In the genomic region with DNA sequence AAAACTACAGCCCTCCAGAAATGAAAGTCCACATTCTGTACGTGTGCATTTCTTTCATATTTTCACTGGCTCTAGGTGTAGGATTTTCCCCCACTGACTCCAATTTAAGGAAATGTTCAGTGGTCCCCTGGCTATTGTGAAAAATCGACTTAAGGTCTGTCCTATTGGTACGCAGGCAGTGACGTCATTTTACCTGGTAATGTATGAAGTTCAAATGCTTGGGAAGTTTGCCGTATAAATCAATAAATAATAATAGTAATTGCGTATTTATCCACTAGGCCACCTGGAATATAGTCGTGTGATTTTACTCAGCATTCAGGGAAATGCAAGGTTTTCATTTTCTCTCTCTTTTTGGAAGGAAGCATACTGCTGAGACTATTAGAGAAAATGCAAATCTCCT, we compare ENCODE assay signal across 14 cellular contexts.
DNase-seq lines count a peak whose midpoint lies in the region; ATAC-seq, FAIRE-seq and TF ChIP-seq lines count a peak whose summit lies in the region.
"Had no signal": no experiment of that assay in that cellular context is flagged by ENCODE, and none has a peak within 500 bp of the region (broad histone marks: within the 10 kb centered on the region; RNA-seq: fewer than 3 reads in every experiment).

No MANE protein-coding gene starts in this region.

- ATAC-seq in HepG2 = no peak
- no peak for ATAC-seq in right lobe of liver
- no peak for ATAC-seq in HG03469 (IDR thresholded peaks at IDR 0.05; ENCODE audit: unreplicated experiment)
- ATAC-seq: CD8-positive, alpha-beta T cell; GM12878 had no signal

- H3K56ac ChIP-seq in H1 (replicated peaks; ENCODE audit: insufficient read length, low read depth, low read length) = no peak overlapping the region

- DNase-seq in DMS53 (lab: John Stamatoyannopoulos, UW) = peak; percentile 24
- DNase-seq in DMS53 treated with DMSO at 0.1 percent for 48 hours (lab: John Stamatoyannopoulos, UW; ENCODE audit: unreplicated experiment) = no peak
- DNase-seq in HepG2 (ENCODE audit: low spot score) = no peak
- DNase-seq in right lobe of liver = no peak
- DNase-seq in H1 (ENCODE audit: low read depth in 1 of 2, low spot score in 2 of 2) = no peak
- no peak for DNase-seq in cerebellar cortex (ENCODE audit: low spot score)
- DNase-seq in SK-N-DZ (ENCODE audit: low spot score) = no peak
- DNase-seq: CD8-positive, alpha-beta T cell; H9 had no signal

- H2AFZ ChIP-seq in HepG2 (ENCODE audit: low read length) (no peak overlapping the region), H1 (ENCODE audit: low read length) (peak overlapping the region; percentile 54; the same call in 1 of the 2 replicates)

- no TSS peak for BruUV-seq in HepG2 (replicated peaks; lab: Mats Ljungman, UMichigan)

- CTCF ChIA-PET in HepG2 (lab: Yijun Ruan, JAX; ENCODE audit: low intra/inter-chr PET ratio, low total read pairs) = no interaction called here
- CTCF ChIA-PET in H1 (lab: Charles Lee; ENCODE audit: partially characterized antibody) = no interaction called here

- H2BK5ac ChIP-seq in H1 (ENCODE audit: low read depth, low read length) = no peak overlapping the region

- H3K27me3 ChIP-seq in HepG2 (ENCODE audit: control insufficient read depth in 1 of 2, insufficient read depth in 2 of 2, low read length in 2 of 2) (peaks cover 0 to 1% of the 10 kb centered on the region in 2 experiments; a peak in 1 of 5 replicates), right lobe of liver (no peaks in the 10 kb centered on the region), H1 (replicated peaks in 1 of 4; ENCODE audit: control insufficient read depth in 3 of 4, extremely low read depth in 1 of 4, insufficient read depth in 3 of 4, low read length in 3 of 4) (no peaks in the 10 kb centered on the region; a peak in 1 of 7 replicates)

- no peak overlapping the region for H2AK5ac ChIP-seq in H1 (ENCODE audit: low read depth, low read length)

- H3K4me1 ChIP-seq in HepG2 (ENCODE audit: insufficient read depth, low read length) (no peaks in the 10 kb centered on the region), right lobe of liver (no peaks in the 10 kb centered on the region), H1 (replicated peaks in 1 of 4; ENCODE audit: control insufficient read depth in 3 of 4, insufficient read depth in 4 of 4, low read length in 3 of 4) (peaks cover 0 to 7% (median 3%) of the 10 kb centered on the region in 4 experiments; a peak in 3 of 7 replicates)

- WGBS in HepG2 (ENCODE audit: low lambda C conversion rate) = 2% methylated on average over 7 of the region's 7 CpGs
- WGBS in right lobe of liver (ENCODE audit: insufficient coverage, low coverage, low lambda C conversion rate, missing lambda C conversion rate) = 46% methylated on average over 7 of the region's 7 CpGs
- WGBS in H1 (ENCODE audit: extremely low coverage in 1 of 2, insufficient coverage in 1 of 2, insufficient read length in 1 of 2, insufficient replicate concordance in 2 of 2, low coverage in 1 of 2, low lambda C conversion rate in 2 of 2, missing lambda C conversion rate in 1 of 2), 2 experiments = 67% methylated on average over 7 of the region's 7 CpGs; no CpG with 5 or more reads in 1 of the 2 experiments

- no peaks in the 10 kb centered on the region for H4K20me1 ChIP-seq in HepG2 (ENCODE audit: insufficient read depth, low read length)
- H4K20me1 ChIP-seq in H1 (replicated peaks in 1 of 2; ENCODE audit: control insufficient read depth in 1 of 2, insufficient read depth in 2 of 2, low read length in 2 of 2) = no peaks in the 10 kb centered on the region

- H3K9ac ChIP-seq in HepG2 (ENCODE audit: insufficient read depth, low read depth, low read length) (no peak overlapping the region), H1 (replicated peaks in 1 of 4; ENCODE audit: extremely low read depth in 1 of 4, low read depth in 3 of 4, low read length in 3 of 4) (no peak overlapping the region)

- H3K27ac ChIP-seq in HepG2 (ENCODE audit: extremely low read length, insufficient read depth, low read length) = no peak overlapping the region
- no peak overlapping the region for H3K27ac ChIP-seq in right lobe of liver
- no peak overlapping the region for H3K27ac ChIP-seq in H1 (ENCODE audit: low read depth, low read length)
- H3K27ac ChIP-seq: 22Rv1 had no signal

- no peaks in the 10 kb centered on the region for H3K23me2 ChIP-seq in H1 (ENCODE audit: low read depth, low read length)

- no peak overlapping the region for H2BK120ac ChIP-seq in H1 (replicated peaks; ENCODE audit: low read depth, low read length)

- no peak for TF ChIP-seq POLR2A in HepG2 (IDR thresholded peaks at IDR 0.05; ENCODE audit: insufficient read depth in 1 of 2, low read depth in 2 of 2, low read length in 2 of 2)
- TF ChIP-seq POLR2A in right lobe of liver (IDR thresholded peaks at IDR 0.05) = no peak
- no peak for TF ChIP-seq POLR2A in H1 (IDR thresholded peaks at IDR 0.05; ENCODE audit: control extremely low read depth in 1 of 2, low read depth in 2 of 2, low read length in 2 of 2)

- H3K18ac ChIP-seq in H1 (ENCODE audit: extremely low read depth, low read length) = no peak overlapping the region

- in situ Hi-C loops in HepG2 (cut with HindIII; ENCODE audit: extremely low pct_ligation_motif_present, low pct_unique_long_range_greater_than_20kb) = no loop called here

- H3K4me3 ChIP-seq in HepG2 (replicated peaks in 1 of 3; ENCODE audit: insufficient read depth in 1 of 3, low read depth in 2 of 3, low read length in 3 of 3) (no peak overlapping the region), right lobe of liver (no peak overlapping the region), H1 (ENCODE audit: extremely low read depth in 1 of 4, insufficient read depth in 2 of 4, low read depth in 3 of 4, low read length in 4 of 4) (no peak overlapping the region)
- H3K4me3 ChIP-seq: GM12878 had no signal

- H3K79me1 ChIP-seq in H1 (ENCODE audit: low read depth, low read length) = no peaks in the 10 kb centered on the region

- H3K36me3 ChIP-seq in HepG2 (replicated peaks in 1 of 2; ENCODE audit: control insufficient read depth in 1 of 2, insufficient read depth in 2 of 2, low read length in 2 of 2) (no peaks in the 10 kb centered on the region), right lobe of liver (no peaks in the 10 kb centered on the region), H1 (ENCODE audit: control insufficient read depth in 2 of 4, insufficient read depth in 4 of 4, low read length in 3 of 4) (no peaks in the 10 kb centered on the region)

- no peak overlapping the region for H2BK20ac ChIP-seq in H1 (ENCODE audit: low read length)

- no peak overlapping the region for H2BK15ac ChIP-seq in H1 (ENCODE audit: low read length)

- no peak overlapping the region for H3K4me2 ChIP-seq in HepG2 (ENCODE audit: low read depth, low read length)
- H3K4me2 ChIP-seq in H1 (ENCODE audit: insufficient read depth in 1 of 2, low read depth in 2 of 2, low read length in 2 of 2) = peak overlapping the region in 1 of 2 experiments; percentile 15; a peak in 1 of 4 replicates

- no peak overlapping the region for H4K8ac ChIP-seq in H1 (ENCODE audit: extremely low read depth, insufficient read depth, low read length)

- intact Hi-C loops in HepG2 (cut with micrococcal nuclease; ENCODE audit: unreplicated experiment) = no loop called here
- intact Hi-C loops in right lobe of liver (cut with DNase I) = no loop called here

- H2BK12ac ChIP-seq in H1 (ENCODE audit: low read depth, low read length) = no peak overlapping the region

- TF ChIP-seq EP300 in HepG2 (IDR thresholded peaks at IDR 0.05; ENCODE audit: low read depth in 2 of 2, low read length in 2 of 2) (no peak), HepG2 (CRISPR knock-in tag; IDR thresholded peaks at IDR 0.05; ENCODE audit: borderline replicate concordance) (no peak), H1 (IDR thresholded peaks at IDR 0.05; ENCODE audit: borderline replicate concordance in 1 of 2, low read depth in 2 of 2, low read length in 2 of 2) (no peak)

- TF ChIP-seq RAD21 in HepG2 (CRISPR knock-in tag; IDR thresholded peaks at IDR 0.05) (no peak), H1 (IDR thresholded peaks at IDR 0.05 in 1 of 2, conservative IDR thresholded peaks at IDR 0.05 in 1 of 2; ENCODE audit: low read depth in 2 of 2, low read length in 2 of 2) (no peak)

- TF ChIP-seq CTCF in HepG2 (CRISPR knock-in tag; IDR thresholded peaks at IDR 0.05) = no peak
- no peak for TF ChIP-seq CTCF in right lobe of liver (IDR thresholded peaks at IDR 0.05)
- no peak for TF ChIP-seq CTCF in H1 (IDR thresholded peaks at IDR 0.05; ENCODE audit: control extremely low read depth in 1 of 3, insufficient read depth in 1 of 3, low read depth in 1 of 3, low read length in 3 of 3)

- POLR2A ChIA-PET in HepG2 (lab: Yijun Ruan, JAX) = no interaction called here
- POLR2A ChIA-PET in H1 (lab: Charles Lee; ENCODE audit: partially characterized antibody) = no interaction called here

- no peak overlapping the region for H3K14ac ChIP-seq in H1 (ENCODE audit: insufficient read length)

- FAIRE-seq in HepG2 (lab: Jason Lieb, UNC) (no peak), H1 (lab: Jason Lieb, UNC) (no peak)
- FAIRE-seq: D721Med, GM12878, GM18507 had no signal

- H3K79me2 ChIP-seq in HepG2 (ENCODE audit: insufficient read depth, low read length) (no peaks in the 10 kb centered on the region), H1 (ENCODE audit: control insufficient read depth in 1 of 2, insufficient read depth in 2 of 2, low read length in 2 of 2) (no peaks in the 10 kb centered on the region)

- H3K9me3 ChIP-seq in HepG2 (ENCODE audit: low read length) = no peaks in the 10 kb centered on the region
- no peaks in the 10 kb centered on the region for H3K9me3 ChIP-seq in right lobe of liver
- H3K9me3 ChIP-seq in H1 (ENCODE audit: insufficient read depth in 2 of 2, low read depth in 1 of 2, low read length in 1 of 2) = no peaks in the 10 kb centered on the region

- no peak overlapping the region for H3K4ac ChIP-seq in H1 (replicated peaks; ENCODE audit: insufficient read length, low read depth, low read length)

- no peak overlapping the region for H4K5ac ChIP-seq in H1 (ENCODE audit: insufficient read length, low read depth, low read length)

- H3K23ac ChIP-seq in H1 (ENCODE audit: insufficient read length) = no peak overlapping the region

- H4K91ac ChIP-seq in H1 (replicated peaks; ENCODE audit: insufficient read length, low read length) = no peak overlapping the region

TF ChIP-seq in HepG2, 621 proteins besides CTCF, POLR2A, EP300 and RAD21:
- TF ChIP-seq CREB1 (IDR thresholded peaks at IDR 0.05) (peak; percentile 92), CREB1 (CRISPR knock-in tag; IDR thresholded peaks at IDR 0.05) (no peak), ATF7 (IDR thresholded peaks at IDR 0.05) (peak; percentile 96), ATF7 (CRISPR knock-in tag; IDR thresholded peaks at IDR 0.05) (no peak), PLRG1 (conservative IDR thresholded peaks at IDR 0.05) (no peak)

TF ChIP-seq in H1, 55 proteins besides CTCF, POLR2A, EP300 and RAD21 (continues in another document):
- TF ChIP-seq EZH2 (IDR thresholded peaks at IDR 0.05; ENCODE audit: low read depth, low read length, severe bottlenecking) (no peak), CHD2 (IDR thresholded peaks at IDR 0.05; ENCODE audit: low read length) (no peak), CTBP2 (IDR thresholded peaks at IDR 0.05; ENCODE audit: borderline replicate concordance, insufficient read depth, insufficient read length, low read length) (no peak), NANOG (IDR thresholded peaks at IDR 0.05; ENCODE audit: insufficient read depth, low read depth, low read length, poor library complexity, severe bottlenecking) (no peak), CREB1 (IDR thresholded peaks at IDR 0.05) (no peak), GABPA (IDR thresholded peaks at IDR 0.05; ENCODE audit: borderline replicate concordance, insufficient read depth, low read length) (no peak)
